Comparison of ENCODE assay signal across 9 cellular contexts in genomic region chr19:6766357-6767080, GRCh38. TPM values are rescaled to one million over a fixed set of nuclear protein-coding genes. Genes with fewer than 3 reads are reported as not detected.
A peak's percentile ranks its signal among the peaks of the same experiment; 100 is the strongest.
DNase-seq lines count a peak whose midpoint lies in the region; ATAC-seq and TF ChIP-seq lines count a peak whose summit lies in the region.
"Had no signal": no experiment of that assay in that cellular context is flagged by ENCODE, and none has a peak within 500 bp of the region (broad histone marks: within the 10 kb centered on the region; RNA-seq: fewer than 3 reads in every experiment).

No MANE protein-coding gene starts in this region.

- H3K36me3 ChIP-seq in CD8-positive, alpha-beta memory T cell (ENCODE audit: insufficient read depth, low read length): peaks cover 1% of the 10 kb centered on the region
- H3K36me3 ChIP-seq in colonic mucosa: no peaks in the 10 kb centered on the region

- no peak for DNase-seq in CD8-positive, alpha-beta memory T cell
- DNase-seq in LoVo (ENCODE audit: low spot score): peak; percentile 25
- DNase-seq in colonic mucosa: no peak
- no peak for DNase-seq in natural killer cell
- DNase-seq in SW 1271 (lab: John Stamatoyannopoulos, UW): no peak
- no peak for DNase-seq in DMS153 treated with DMSO at 0.1 percent for 48 hours (lab: John Stamatoyannopoulos, UW; ENCODE audit: unreplicated experiment)
- no peak for DNase-seq in NCI-H1105 treated with DMSO at 0.1 percent for 48 hours (lab: John Stamatoyannopoulos, UW)

- peak overlapping the region; percentile 88 to 100 (median 98) for H3K27ac Mint-ChIP-seq in CD8-positive, alpha-beta memory T cell
- H3K27ac Mint-ChIP-seq in natural killer cell: peak overlapping the region; percentile 85 to 96

- H3K9ac ChIP-seq in colonic mucosa (ENCODE audit: low read depth in 2 of 2, low read length in 2 of 2): peak overlapping the region; percentile 60 to 98

- TF ChIP-seq CTCF in colonic mucosa (IDR thresholded peaks at IDR 0.05) (no peak), natural killer cell (IDR thresholded peaks at IDR 0.05) (no peak)

- CTCF ChIA-PET in CD8-positive, alpha-beta memory T cell (lab: Charles Lee): no interaction called here

- intact Hi-C loops in colonic mucosa (cut with DNase I) (no loop called here), natural killer cell (cut with micrococcal nuclease) (loop anchor here (1.0 kb wide), 4 partner anchors 13 to 96 kb away; no protein-coding TSS in a partner anchor)

- peaks cover 46% of the 10 kb centered on the region for H3K4me1 ChIP-seq in CD8-positive, alpha-beta memory T cell (ENCODE audit: insufficient read depth, low read length)
- H3K4me1 ChIP-seq in colonic mucosa: no peaks in the 10 kb centered on the region

- POLR2A ChIA-PET in CD8-positive, alpha-beta memory T cell (lab: Charles Lee): interaction anchor here (0.8 to 1.3 kb wide), 2 partner anchors 34 to 111 kb away, joined by 3 to 8 read pairs; no protein-coding TSS in a partner anchor

- no peaks in the 10 kb centered on the region for H3K9me3 ChIP-seq in CD8-positive, alpha-beta memory T cell (ENCODE audit: low read length)
- no peaks in the 10 kb centered on the region for H3K9me3 ChIP-seq in colonic mucosa

- H3K9me3 Mint-ChIP-seq in CD8-positive, alpha-beta memory T cell: no peaks in the 10 kb centered on the region
- no peaks in the 10 kb centered on the region for H3K9me3 Mint-ChIP-seq in natural killer cell

- peak overlapping the region; percentile 84 for H3K27ac ChIP-seq in CD8-positive, alpha-beta memory T cell (ENCODE audit: low read depth, low read length)
- peak overlapping the region; percentile 82 for H3K27ac ChIP-seq in colonic mucosa

- peaks cover 31 to 45% (median 38%) of the 10 kb centered on the region in 3 donors for H3K4me1 Mint-ChIP-seq in CD8-positive, alpha-beta memory T cell
- H3K4me1 Mint-ChIP-seq in natural killer cell: peaks cover 25 to 33% of the 10 kb centered on the region in 2 donors

- no peak for ATAC-seq in natural killer cell
- ATAC-seq in GM18517 (IDR thresholded peaks at IDR 0.05; ENCODE audit: unreplicated experiment): no peak

- peaks cover 0 to 24% (median 0%) of the 10 kb centered on the region in 3 donors for H3K36me3 Mint-ChIP-seq in CD8-positive, alpha-beta memory T cell
- H3K36me3 Mint-ChIP-seq in natural killer cell: no peaks in the 10 kb centered on the region

- H3K4me3 Mint-ChIP-seq in CD8-positive, alpha-beta memory T cell: peak overlapping the region; percentile 87 to 95 (median 91)
- H3K4me3 Mint-ChIP-seq in natural killer cell: peak overlapping the region; percentile 90

- H3K27me3 ChIP-seq in CD8-positive, alpha-beta memory T cell (ENCODE audit: insufficient read depth, low read length, poor library complexity, severe bottlenecking): no peaks in the 10 kb centered on the region
- no peaks in the 10 kb centered on the region for H3K27me3 ChIP-seq in colonic mucosa

- peak overlapping the region; percentile 74 for H3K4me3 ChIP-seq in CD8-positive, alpha-beta memory T cell (ENCODE audit: low read length)
- H3K4me3 ChIP-seq in colonic mucosa: peak overlapping the region; percentile 37

- no peaks in the 10 kb centered on the region for H3K27me3 Mint-ChIP-seq in CD8-positive, alpha-beta memory T cell
- H3K27me3 Mint-ChIP-seq in natural killer cell (ENCODE audit: low read depth in 2 of 2): no peaks in the 10 kb centered on the region

RNA-seq across cellular contexts. Expression of gene SH2D3A, which starts 0.7 kb away (rescaled TPM):
- 10 to 100 TPM; 21.3 TPM for total RNA-seq in CD8-positive, alpha-beta memory T cell
- polyA plus RNA-seq in CD8-positive, alpha-beta memory T cell: 40.6 TPM
- total RNA-seq in colonic mucosa (10 to 100 TPM; 34.2 to 44.3 TPM), natural killer cell (10 to 100 TPM; 14.6 to 20.1 (median 15.3) TPM)
- total RNA-seq: fibroblast of lung had no signal
- polyA plus RNA-seq: fibroblast of lung had no signal

RNA-seq across cellular contexts. Expression of gene VAV1, which starts 6.0 kb away (rescaled TPM):
- 10 to 100 TPM; 51.9 to 52.9 TPM for total RNA-seq in CD8-positive, alpha-beta memory T cell
- 28.4 TPM for polyA plus RNA-seq in CD8-positive, alpha-beta memory T cell
- total RNA-seq in colonic mucosa (1 to 10 TPM; 5.7 to 6.0 TPM), natural killer cell (100 to 1,000 TPM; 141 to 167 (median 164) TPM)
- total RNA-seq: fibroblast of lung had no signal
- polyA plus RNA-seq: fibroblast of lung had no signal

RNA-seq across cellular contexts. Expression of gene TRIP10, which starts 27.0 kb away (rescaled TPM):
- total RNA-seq in CD8-positive, alpha-beta memory T cell: 10 to 100 TPM; 44.6 to 47.8 TPM
- polyA plus RNA-seq in CD8-positive, alpha-beta memory T cell: 2.0 TPM
- total RNA-seq in colonic mucosa: 10 to 100 TPM; 67.7 to 78.2 TPM
- total RNA-seq in natural killer cell: 1 to 10 TPM; 1.0 to 5.2 (median 3.3) TPM

RNA-seq across cellular contexts. Expression of gene GPR108, which starts 29.1 kb away (rescaled TPM):
- total RNA-seq in CD8-positive, alpha-beta memory T cell: 10 to 100 TPM; 72.0 to 74.0 TPM
- polyA plus RNA-seq in CD8-positive, alpha-beta memory T cell: 108 TPM
- total RNA-seq in colonic mucosa (100 to 1,000 TPM in 1 of 2 donors, 10 to 100 TPM in 1; 92.0 to 109 TPM), natural killer cell (10 to 100 TPM; 66.1 to 78.0 (median 76.9) TPM)

RNA-seq across cellular contexts. Expression of gene C3, which starts 46.1 kb away (rescaled TPM):
- 1 to 10 TPM; 1.6 to 1.7 TPM for total RNA-seq in CD8-positive, alpha-beta memory T cell
- not detected for polyA plus RNA-seq in CD8-positive, alpha-beta memory T cell
- total RNA-seq in colonic mucosa (10 to 100 TPM; 28.2 to 83.9 TPM), natural killer cell (1 to 10 TPM in 1 of 3 donors, under 1 TPM in 1, not detected in 1; 0.38 to 5.5 TPM)

Comparison
In these comparisons a context has a peak if more than half of its experiments do, and no peak if none do; other contexts are left out.
1. RNA of gene VAV1, which starts 6.0 kb away (total RNA-seq): 141 to 167 TPM in natural killer cell and 51.9 to 52.9 TPM in CD8-positive, alpha-beta memory T cell; 5.7 to 6.0 TPM in colonic mucosa; every median in the first group is over 4 times any median in the second.
2. RNA of gene TRIP10, which starts 27.0 kb away (total RNA-seq): 67.7 to 78.2 TPM in colonic mucosa and 44.6 to 47.8 TPM in CD8-positive, alpha-beta memory T cell; 1.0 to 5.2 TPM in natural killer cell; every median in the first group is over 4 times any median in the second.